In the genomic region with DNA sequence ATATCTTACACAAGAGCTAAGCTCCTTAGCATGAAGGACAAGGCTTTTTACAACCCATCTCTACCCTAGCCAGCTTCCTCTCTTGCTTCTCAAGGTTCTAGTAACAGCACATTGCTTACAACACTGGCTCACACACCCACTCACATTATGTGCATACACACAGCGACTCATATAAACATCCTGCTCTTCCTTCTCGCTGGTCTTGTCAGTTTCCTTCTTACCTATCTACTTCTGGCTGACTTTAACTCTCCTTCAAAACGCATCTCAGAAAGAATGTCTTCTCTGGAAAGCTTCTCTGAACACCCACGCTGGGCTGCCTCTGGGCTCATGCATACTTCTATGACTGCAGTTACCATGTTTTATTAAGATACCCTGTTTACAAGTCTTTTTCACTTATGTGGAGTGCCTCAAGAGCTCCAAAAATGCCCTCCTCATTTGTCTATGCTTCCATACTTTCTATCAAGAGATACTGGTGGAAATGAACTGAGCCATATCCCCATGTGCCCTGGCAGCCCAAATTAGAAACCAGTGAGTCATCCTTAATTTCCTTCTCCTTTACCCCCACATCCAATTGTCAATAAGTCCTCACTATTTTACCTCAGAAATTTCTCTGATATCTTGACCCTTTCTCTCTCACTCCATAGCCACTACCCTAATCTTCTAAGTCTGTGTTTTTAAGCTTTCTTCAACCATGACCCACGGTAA, we compare ENCODE assay signal across 9 cellular contexts.
DNase-seq lines count a peak whose midpoint lies in the region; ATAC-seq and TF ChIP-seq lines count a peak whose summit lies in the region.
"Had no signal": no experiment of that assay in that cellular context is flagged by ENCODE, and none has a peak within 500 bp of the region (broad histone marks: within the 10 kb centered on the region; RNA-seq: fewer than 3 reads in every experiment).

No MANE protein-coding gene starts in this region.

- H3K36me3 ChIP-seq in mucosa of descending colon (ENCODE audit: low read depth), result no peaks in the 10 kb centered on the region

- peak overlapping the region; percentile 1 for H3K27ac Mint-ChIP-seq in activated T-cell treated with anti-CD3 and anti-CD28 coated beads, Interleukin-2, amount 50 U/mL, for 72 hours
- no peak overlapping the region for H3K27ac Mint-ChIP-seq in mesothelial cell of epicardium

- intact Hi-C loops in mucosa of descending colon (cut with DNase I, micrococcal nuclease), result no loop called here

- H3K36me3 Mint-ChIP-seq in activated T-cell treated with anti-CD3 and anti-CD28 coated beads, Interleukin-2, amount 50 U/mL, for 72 hours (ENCODE audit: insufficient read depth in 2 of 2), result peaks cover 1 to 4% of the 10 kb centered on the region in 2 donors
- no peaks in the 10 kb centered on the region for H3K36me3 Mint-ChIP-seq in mesothelial cell of epicardium

- no peak for TF ChIP-seq CTCF in mucosa of descending colon (IDR thresholded peaks at IDR 0.05)
- TF ChIP-seq CTCF in mesothelial cell of epicardium (IDR thresholded peaks at IDR 0.05; ENCODE audit: unreplicated experiment), result no peak

- peak overlapping the region; percentile 52 to 71 for H3K4me3 Mint-ChIP-seq in activated T-cell treated with anti-CD3 and anti-CD28 coated beads, Interleukin-2, amount 50 U/mL, for 72 hours
- H3K4me3 Mint-ChIP-seq in mesothelial cell of epicardium, result no peak overlapping the region

- H3K4me1 ChIP-seq in mucosa of descending colon (ENCODE audit: low read depth), result peaks cover 9% of the 10 kb centered on the region

- H3K4me1 Mint-ChIP-seq in activated T-cell treated with anti-CD3 and anti-CD28 coated beads, Interleukin-2, amount 50 U/mL, for 72 hours (ENCODE audit: low read depth), result peaks cover 75% of the 10 kb centered on the region
- peaks cover 16% of the 10 kb centered on the region for H3K4me1 Mint-ChIP-seq in mesothelial cell of epicardium

- H3K27me3 Mint-ChIP-seq in activated T-cell treated with anti-CD3 and anti-CD28 coated beads, Interleukin-2, amount 50 U/mL, for 72 hours (ENCODE audit: low read depth), result peaks cover 6% of the 10 kb centered on the region
- H3K27me3 Mint-ChIP-seq in mesothelial cell of epicardium (ENCODE audit: low read depth), result no peaks in the 10 kb centered on the region

- H3K4me3 ChIP-seq in mucosa of descending colon, result no peak overlapping the region
- H3K4me3 ChIP-seq: lung had no signal

- no peaks in the 10 kb centered on the region for H3K9me3 Mint-ChIP-seq in activated T-cell treated with anti-CD3 and anti-CD28 coated beads, Interleukin-2, amount 50 U/mL, for 72 hours
- no peaks in the 10 kb centered on the region for H3K9me3 Mint-ChIP-seq in mesothelial cell of epicardium

- DNase-seq in Daoy (ENCODE audit: low read depth) (peak; percentile 13), mucosa of descending colon (peak in 1 of 3 donors; percentile 48), NCI-H748 (lab: John Stamatoyannopoulos, UW; ENCODE audit: unreplicated experiment) (no peak), retina (no peak), mesothelial cell of epicardium (ENCODE audit: low spot score in 2 of 2, unreplicated experiment in 2 of 2) (no peak)
- peak; percentile 51 to 54 for DNase-seq in activated T-cell treated with anti-CD3 and anti-CD28 coated beads, Interleukin-2, amount 50 U/mL, for 72 hours

- no peaks in the 10 kb centered on the region for H3K9me3 ChIP-seq in mucosa of descending colon

- peak; percentile 68 for ATAC-seq in HG03139 (IDR thresholded peaks at IDR 0.05; ENCODE audit: unreplicated experiment)
- peak; percentile 91 to 94 for ATAC-seq in activated T-cell treated with anti-CD3 and anti-CD28 coated beads, Interleukin-2, amount 50 U/mL, for 72 hours (replicated peaks in 1 of 2)
- peak; percentile 92 for ATAC-seq in mucosa of descending colon
- ATAC-seq in HG03097 (IDR thresholded peaks at IDR 0.05; ENCODE audit: low FRiP score, unreplicated experiment), result no peak

Comparison
In these comparisons a context has a peak if more than half of its experiments do, and no peak if none do; other contexts are left out.
1. DNase-seq: peak in Daoy (single experiment) and activated T-cell treated with anti-CD3 and anti-CD28 coated beads, Interleukin-2, amount 50 U/mL, for 72 hours (2 of 2); none in NCI-H748 (single experiment), retina (single experiment) and mesothelial cell of epicardium (0 of 2).